ENCODE assay signal across 10 cellular contexts in genomic region chr1:226128487-226129075, GRCh38. TPM values are rescaled to one million over a fixed set of nuclear protein-coding genes. Genes with fewer than 3 reads are reported as not detected.
DNase-seq lines count a peak whose midpoint lies in the region; ATAC-seq and TF ChIP-seq lines count a peak whose summit lies in the region.
"Had no signal": no experiment of that assay in that cellular context is flagged by ENCODE, and none has a peak within 500 bp of the region (broad histone marks: within the 10 kb centered on the region; RNA-seq: fewer than 3 reads in every experiment).

No MANE protein-coding gene starts in this region.

- H3K9me3 Mint-ChIP-seq in T-helper 2 cell treated with Interferon-gamma antibody and Interleukin-4, amounts not matched to agents 5 μg/mL and 100 μg/mL, for 36 hours, result no peaks in the 10 kb centered on the region
- no peaks in the 10 kb centered on the region for H3K9me3 Mint-ChIP-seq in stimulated activated effector memory CD8-positive, alpha-beta T cell treated with anti-CD3 and anti-CD28 coated beads, Interleukin-12 subunit alpha, Interleukin-12 subunit beta, amount 100 ng/mL, for 72 hours

- no peak overlapping the region for H3K4me3 ChIP-seq in SU-DHL-6 (ENCODE audit: insufficient read depth, low read length, poor library complexity, severe bottlenecking)
- H3K4me3 ChIP-seq: ovary had no signal

- DNase-seq in T-helper 2 cell treated with Interferon-gamma antibody and Interleukin-4, amounts not matched to agents 5 μg/mL and 100 μg/mL, for 36 hours (ENCODE audit: low spot score), result no peak
- DNase-seq in T-helper 2 cell, result no peak
- DNase-seq in left cardiac atrium, result peak; percentile 21
- no peak for DNase-seq in stimulated activated effector memory CD8-positive, alpha-beta T cell treated with anti-CD3 and anti-CD28 coated beads, Interleukin-12 subunit alpha, Interleukin-12 subunit beta, amount 100 ng/mL, for 72 hours (ENCODE audit: low spot score in 2 of 2)
- no peak for DNase-seq in dermis blood vessel endothelial cell
- DNase-seq in pons (ENCODE audit: low spot score), result no peak
- DNase-seq: Kasumi-1 had no signal

- H3K4me2 ChIP-seq in SU-DHL-6 (ENCODE audit: low read depth, low read length, poor library complexity, severe bottlenecking), result no peak overlapping the region

- H3K9ac ChIP-seq in SU-DHL-6 (ENCODE audit: low read length), result no peak overlapping the region

- no peaks in the 10 kb centered on the region for H3K9me2 ChIP-seq in SU-DHL-6 (replicated peaks; ENCODE audit: insufficient read depth, low read length)

- H3K27me3 ChIP-seq in SU-DHL-6 (ENCODE audit: low read length), result no peaks in the 10 kb centered on the region
- H3K27me3 ChIP-seq: ovary had no signal

- H3K79me2 ChIP-seq in SU-DHL-6 (ENCODE audit: insufficient read depth, low read length), result no peaks in the 10 kb centered on the region

- H3K27ac ChIP-seq in SU-DHL-6 (ENCODE audit: low read depth, low read length), result 0 out of 2 replicates have a peak overlapping the region, but pooled peaks have one; percentile 77
- H3K27ac ChIP-seq: ovary had no signal

- intact Hi-C loops in left cardiac atrium (cut with DNase I), result loop anchor here in 1 of 2 donors (5.0 kb wide), 1 partner anchor 69 kb away; no protein-coding TSS in a partner anchor

- H3K36me3 ChIP-seq in SU-DHL-6 (ENCODE audit: low read length), result no peaks in the 10 kb centered on the region
- H3K36me3 ChIP-seq: ovary had no signal

- H3K4me3 Mint-ChIP-seq in T-helper 2 cell treated with Interferon-gamma antibody and Interleukin-4, amounts not matched to agents 5 μg/mL and 100 μg/mL, for 36 hours, result no peak overlapping the region
- H3K4me3 Mint-ChIP-seq in stimulated activated effector memory CD8-positive, alpha-beta T cell treated with anti-CD3 and anti-CD28 coated beads, Interleukin-12 subunit alpha, Interleukin-12 subunit beta, amount 100 ng/mL, for 72 hours, result no peak overlapping the region

- peak overlapping the region; percentile 45 for H3K27ac Mint-ChIP-seq in T-helper 2 cell treated with Interferon-gamma antibody and Interleukin-4, amounts not matched to agents 5 μg/mL and 100 μg/mL, for 36 hours
- peak overlapping the region; percentile 46 for H3K27ac Mint-ChIP-seq in stimulated activated effector memory CD8-positive, alpha-beta T cell treated with anti-CD3 and anti-CD28 coated beads, Interleukin-12 subunit alpha, Interleukin-12 subunit beta, amount 100 ng/mL, for 72 hours

- H3K36me3 Mint-ChIP-seq in T-helper 2 cell treated with Interferon-gamma antibody and Interleukin-4, amounts not matched to agents 5 μg/mL and 100 μg/mL, for 36 hours (ENCODE audit: low read depth), result no peaks in the 10 kb centered on the region
- peaks cover 1% of the 10 kb centered on the region for H3K36me3 Mint-ChIP-seq in stimulated activated effector memory CD8-positive, alpha-beta T cell treated with anti-CD3 and anti-CD28 coated beads, Interleukin-12 subunit alpha, Interleukin-12 subunit beta, amount 100 ng/mL, for 72 hours

- TF ChIP-seq CTCF in SU-DHL-6 (IDR thresholded peaks at IDR 0.05; ENCODE audit: insufficient read depth, low read length, poor library complexity, severe bottlenecking), result no peak

- H3K9me3 ChIP-seq in SU-DHL-6 (ENCODE audit: insufficient read depth, low read length), result no peaks in the 10 kb centered on the region
- H3K9me3 ChIP-seq: ovary had no signal

- H3K27me3 Mint-ChIP-seq in T-helper 2 cell treated with Interferon-gamma antibody and Interleukin-4, amounts not matched to agents 5 μg/mL and 100 μg/mL, for 36 hours (ENCODE audit: low read depth), result peaks cover under 1% of the 10 kb centered on the region

- peaks cover 36% of the 10 kb centered on the region for H3K4me1 Mint-ChIP-seq in T-helper 2 cell treated with Interferon-gamma antibody and Interleukin-4, amounts not matched to agents 5 μg/mL and 100 μg/mL, for 36 hours (ENCODE audit: low read depth)
- peaks cover 24% of the 10 kb centered on the region for H3K4me1 Mint-ChIP-seq in stimulated activated effector memory CD8-positive, alpha-beta T cell treated with anti-CD3 and anti-CD28 coated beads, Interleukin-12 subunit alpha, Interleukin-12 subunit beta, amount 100 ng/mL, for 72 hours

- ATAC-seq in left cardiac atrium, result no peak
- ATAC-seq in stimulated activated effector memory CD8-positive, alpha-beta T cell treated with anti-CD3 and anti-CD28 coated beads, Interleukin-12 subunit alpha, Interleukin-12 subunit beta, amount 100 ng/mL, for 72 hours, result no peak
- ATAC-seq in GM21390 (IDR thresholded peaks at IDR 0.05; ENCODE audit: unreplicated experiment), result no peak

- H2AFZ ChIP-seq in SU-DHL-6 (ENCODE audit: low read depth, low read length, severe bottlenecking), result no peak overlapping the region

- no peaks in the 10 kb centered on the region for H4K20me1 ChIP-seq in SU-DHL-6 (ENCODE audit: low read depth, low read length)

- H3F3A ChIP-seq in SU-DHL-6 (ENCODE audit: insufficient read depth), result peaks cover 12% of the 10 kb centered on the region

RNA-seq across cellular contexts. Expression of gene ACBD3, which starts 58.0 kb away (rescaled TPM):
- total RNA-seq in left cardiac atrium, result 10 to 100 TPM; 25.4 to 40.8 TPM
- 41.9 and 50.5 TPM in 2 replicates for total RNA-seq in dermis blood vessel endothelial cell
